27 cellular contexts compared by ENCODE assay signal in the genomic region with DNA sequence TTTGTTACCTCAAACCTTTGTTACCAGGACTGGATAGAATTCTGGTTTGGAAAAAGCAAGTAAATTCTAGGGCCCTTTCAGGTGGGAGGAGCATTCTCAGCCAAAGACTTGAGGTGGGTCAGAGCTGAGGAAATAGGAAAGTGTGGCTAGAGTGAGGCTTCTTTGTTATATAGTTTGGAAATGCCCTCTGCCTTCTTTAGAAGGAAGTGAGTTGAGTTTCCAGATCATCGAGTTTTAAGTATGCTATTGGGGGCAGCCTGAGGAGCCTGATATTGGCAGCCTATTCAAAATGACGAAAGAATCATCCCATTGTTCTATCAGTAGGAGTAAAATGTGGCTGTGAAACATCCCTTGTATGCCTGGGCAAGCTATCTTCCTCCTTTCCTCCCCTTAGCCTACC.
A peak's percentile ranks its signal among the peaks of the same experiment; 100 is the strongest.
DNase-seq lines count a peak whose midpoint lies in the region; FAIRE-seq and TF ChIP-seq lines count a peak whose summit lies in the region.
"Had no signal": no experiment of that assay in that cellular context is flagged by ENCODE, and none has a peak within 500 bp of the region (broad histone marks: within the 10 kb centered on the region; RNA-seq: fewer than 3 reads in every experiment).

No MANE protein-coding gene starts in this region.

- no peaks in the 10 kb centered on the region for H3K9me2 ChIP-seq in GM23248 (ENCODE audit: insufficient read depth)
- H3K9me2 ChIP-seq: SK-N-SH had no signal

- H3K4me1 ChIP-seq in left ventricle myocardium inferior (peaks cover 27% of the 10 kb centered on the region), right atrium auricular region (peaks cover 0 to 15% of the 10 kb centered on the region in 2 donors), GM23248 (ENCODE audit: insufficient read depth) (no peaks in the 10 kb centered on the region)
- H3K4me1 ChIP-seq: adrenal gland had no signal

- intact Hi-C loops in left ventricle myocardium inferior (cut with micrococcal nuclease), result loop anchor here (10.0 kb wide), 1 partner anchor 136 kb away; the partner anchor contains the start of gene ARHGAP42

- no peaks in the 10 kb centered on the region for H4K20me1 ChIP-seq in GM23248 (ENCODE audit: insufficient read depth)

- H3K27me3 Mint-ChIP-seq in neural crest cell (ENCODE audit: low read depth), result no peaks in the 10 kb centered on the region
- H3K27me3 Mint-ChIP-seq: activated CD8-positive, alpha-beta T cell treated with anti-CD3 and anti-CD28 coated beads for 36 hours; type B pancreatic cell had no signal

- no peak for TF ChIP-seq CTCF in left ventricle myocardium inferior (IDR thresholded peaks at IDR 0.05; ENCODE audit: borderline replicate concordance)
- no peak for TF ChIP-seq CTCF in right atrium auricular region (IDR thresholded peaks at IDR 0.05)
- no peak for TF ChIP-seq CTCF in neural crest cell (conservative IDR thresholded peaks at IDR 0.05)

- no peaks in the 10 kb centered on the region for H3F3A ChIP-seq in GM23248 (ENCODE audit: insufficient read depth)

- no peak overlapping the region for H3K4me2 ChIP-seq in GM23248 (ENCODE audit: unreplicated experiment)
- H3K4me2 ChIP-seq: A549, SK-N-SH had no signal

- H3K36me3 ChIP-seq in left ventricle myocardium inferior (no peaks in the 10 kb centered on the region), right atrium auricular region (no peaks in the 10 kb centered on the region), GM23248 (ENCODE audit: low read depth) (no peaks in the 10 kb centered on the region)
- H3K36me3 ChIP-seq: adrenal gland, stomach had no signal

- H3K27ac ChIP-seq in left ventricle myocardium inferior (replicated peaks), result peak overlapping the region; percentile 3
- no peak overlapping the region for H3K27ac ChIP-seq in right atrium auricular region
- H3K27ac ChIP-seq in GM23248, result no peak overlapping the region
- H3K27ac ChIP-seq: A549, adrenal gland, coronary artery, RWPE1, stomach had no signal

- DNase-seq in left ventricle myocardium inferior, result no peak
- DNase-seq in right atrium auricular region (ENCODE audit: low spot score), result no peak
- peak; percentile 77 for DNase-seq in foreskin melanocyte
- no peak for DNase-seq in neural crest cell (ENCODE audit: low read depth, low spot score)
- no peak for DNase-seq in GM19239 (ENCODE audit: insufficient read length, low spot score)
- no peak for DNase-seq in GM23248
- no peak for DNase-seq in cerebellar cortex (ENCODE audit: low spot score)
- no peak for DNase-seq in NCI-H1092 (lab: John Stamatoyannopoulos, UW)
- DNase-seq: activated CD8-positive, alpha-beta T cell treated with anti-CD3 and anti-CD28 coated beads for 36 hours; activated gamma-delta T cell treated with Interleukin-2 at 50 U/mL for 16 hours; adrenal gland; Calu3; HCEC 1CT; head of caudate nucleus; left ventricle myocardium superior; NCI-H1436 treated with DMSO at 0.1 percent for 48 hours; NCI-H2171 treated with DMSO at 0.1 percent for 48 hours; NCI-H526 treated with DMSO at 0.1 percent for 48 hours; nucleus accumbens; SK-N-SH; stomach had no signal

- H3K27ac Mint-ChIP-seq in neural crest cell (ENCODE audit: unreplicated experiment), result peak overlapping the region; percentile 98
- H3K27ac Mint-ChIP-seq: activated CD8-positive, alpha-beta T cell treated with anti-CD3 and anti-CD28 coated beads for 36 hours; T-helper 2 cell treated with Interferon-gamma antibody and Interleukin-4, amounts not matched to agents 5 μg/mL and 100 μg/mL, for 36 hours; type B pancreatic cell had no signal

- H3K4me3 ChIP-seq in left ventricle myocardium inferior (no peak overlapping the region), right atrium auricular region (no peak overlapping the region), GM23248 (no peak overlapping the region)
- H3K4me3 ChIP-seq: A549, adrenal gland, coronary artery, K562, stomach had no signal

- H3K9ac ChIP-seq in GM23248, result no peak overlapping the region
- H3K9ac ChIP-seq: SK-N-SH had no signal

- H3K4me1 Mint-ChIP-seq in neural crest cell, result peaks cover 28% of the 10 kb centered on the region

- no peaks in the 10 kb centered on the region for H3K36me3 Mint-ChIP-seq in neural crest cell (ENCODE audit: low read depth)
- H3K36me3 Mint-ChIP-seq: type B pancreatic cell had no signal

- no peak overlapping the region for H2AFZ ChIP-seq in GM23248

- no peaks in the 10 kb centered on the region for H3K9me3 Mint-ChIP-seq in neural crest cell
- H3K9me3 Mint-ChIP-seq: type B pancreatic cell had no signal

- H3K27me3 ChIP-seq in left ventricle myocardium inferior (ENCODE audit: low read depth) (no peaks in the 10 kb centered on the region), right atrium auricular region (no peaks in the 10 kb centered on the region), GM23248 (replicated peaks; ENCODE audit: insufficient read depth) (no peaks in the 10 kb centered on the region)
- H3K27me3 ChIP-seq: adrenal gland, stomach had no signal

- peak overlapping the region; percentile 39 for H3K4me3 Mint-ChIP-seq in neural crest cell
- H3K4me3 Mint-ChIP-seq: activated CD8-positive, alpha-beta T cell treated with anti-CD3 and anti-CD28 coated beads for 36 hours; T-helper 2 cell treated with Interferon-gamma antibody and Interleukin-4, amounts not matched to agents 5 μg/mL and 100 μg/mL, for 36 hours; type B pancreatic cell had no signal

- H3K9me3 ChIP-seq in left ventricle myocardium inferior (replicated peaks) (no peaks in the 10 kb centered on the region), right atrium auricular region (no peaks in the 10 kb centered on the region), GM23248 (ENCODE audit: low read depth) (no peaks in the 10 kb centered on the region)
- H3K9me3 ChIP-seq: A549, adrenal gland, SK-N-SH, stomach had no signal

- no peak for FAIRE-seq in GM19239 (lab: Jason Lieb, UNC)
- FAIRE-seq: A549, K562 had no signal

- H3K79me2 ChIP-seq in GM23248 (ENCODE audit: insufficient read depth), result no peaks in the 10 kb centered on the region

- in situ Hi-C loops in GM23248 (cut with MboI), result no loop called here

- 95 to 100% methylated on average over 2 of the region's 2 CpGs for WGBS in GM23248 (ENCODE audit: low coverage in 1 of 2, low lambda C conversion rate in 2 of 2, missing lambda C conversion rate in 2 of 2), 2 experiments
